ENCODE assay signal across 20 cellular contexts in genomic region chr9:105194234-105194633, GRCh38.
"Had no signal": no experiment of that assay in that cellular context is flagged by ENCODE, and none has a peak within 500 bp of the region (broad histone marks: within the 10 kb centered on the region; RNA-seq: fewer than 3 reads in every experiment).

No MANE protein-coding gene starts in this region.

- H3K27ac ChIP-seq: body of pancreas, esophagus squamous epithelium, skin epidermis, tibial nerve had no signal

- FAIRE-seq: urothelium cell line had no signal

- H3K36me3 ChIP-seq: esophagus squamous epithelium, tibial nerve had no signal

- H3K9me3 ChIP-seq: body of pancreas, esophagus squamous epithelium, mucosa of descending colon, tibial nerve had no signal

- H3K4me3 Mint-ChIP-seq: activated B cell treated with CpG ODN at 0.5 μM for 24 hours; activated CD8-positive, alpha-beta T cell treated with anti-CD3 and anti-CD28 coated beads for 36 hours; activated naive CD8-positive, alpha-beta T cell treated with anti-CD3 and anti-CD28 coated beads for 36 hours; activated T-helper 17 cell treated with anti-CD3 and anti-CD28 coated beads, Interleukin-2, amount 50 U/mL, for 72 hours; effector memory CD8-positive, alpha-beta T cell; naive B cell; neural crest cell; stimulated activated naive CD8-positive, alpha-beta T cell treated with anti-CD3 and anti-CD28 coated beads, Interleukin-15, Interleukin-2, amounts not matched to agents 100 ng/mL and 50 ng/mL, for 24 hours had no signal

- H3K4me3 ChIP-seq: body of pancreas, esophagus squamous epithelium, mucosa of descending colon, skin epidermis, tibial nerve had no signal

- H3K36me3 Mint-ChIP-seq: activated naive CD8-positive, alpha-beta T cell treated with anti-CD3 and anti-CD28 coated beads for 36 hours; naive B cell had no signal

- H3K4me1 Mint-ChIP-seq: activated B cell treated with CpG ODN at 0.5 μM for 24 hours; activated naive CD8-positive, alpha-beta T cell treated with anti-CD3 and anti-CD28 coated beads for 36 hours; activated T-helper 17 cell treated with anti-CD3 and anti-CD28 coated beads, Interleukin-2, amount 50 U/mL, for 72 hours; naive B cell; neural crest cell had no signal

- H3K27me3 ChIP-seq: body of pancreas, esophagus squamous epithelium, tibial nerve had no signal

- H3K27ac Mint-ChIP-seq: activated B cell treated with CpG ODN at 0.5 μM for 24 hours; activated CD8-positive, alpha-beta T cell treated with anti-CD3 and anti-CD28 coated beads for 36 hours; activated naive CD8-positive, alpha-beta T cell treated with anti-CD3 and anti-CD28 coated beads for 36 hours; activated T-helper 17 cell treated with anti-CD3 and anti-CD28 coated beads, Interleukin-2, amount 50 U/mL, for 72 hours; effector memory CD8-positive, alpha-beta T cell; naive B cell; progenitor cell of endocrine pancreas; stimulated activated naive CD8-positive, alpha-beta T cell treated with anti-CD3 and anti-CD28 coated beads, Interleukin-15, Interleukin-2, amounts not matched to agents 100 ng/mL and 50 ng/mL, for 24 hours had no signal

- H3K4me1 ChIP-seq: body of pancreas, esophagus squamous epithelium had no signal

- H3K27me3 Mint-ChIP-seq: activated B cell treated with CpG ODN at 0.5 μM for 24 hours; progenitor cell of endocrine pancreas; stimulated activated naive CD8-positive, alpha-beta T cell treated with anti-CD3 and anti-CD28 coated beads, Interleukin-15, Interleukin-2, amounts not matched to agents 100 ng/mL and 50 ng/mL, for 24 hours had no signal

- DNase-seq: activated B cell treated with CpG ODN at 0.5 μM for 24 hours; activated CD4-positive, alpha-beta T cell treated with anti-CD3 and anti-CD28 coated beads for 4 hours; activated CD8-positive, alpha-beta T cell treated with anti-CD3 and anti-CD28 coated beads for 36 hours; activated naive CD4-positive, alpha-beta T cell; activated naive CD8-positive, alpha-beta T cell treated with anti-CD3 and anti-CD28 coated beads for 36 hours; activated T-cell treated with anti-CD3 and anti-CD28 coated beads, Interleukin-2, amount 50 U/mL, for 1 hour; body of pancreas; effector memory CD8-positive, alpha-beta T cell; esophagus squamous epithelium; left cardiac atrium; mesenchymal stem cell; mucosa of descending colon; naive B cell had no signal

- H3K9me3 Mint-ChIP-seq: activated B cell treated with CpG ODN at 0.5 μM for 24 hours; activated CD8-positive, alpha-beta T cell treated with anti-CD3 and anti-CD28 coated beads for 36 hours; activated naive CD8-positive, alpha-beta T cell treated with anti-CD3 and anti-CD28 coated beads for 36 hours; activated T-helper 17 cell treated with anti-CD3 and anti-CD28 coated beads, Interleukin-2, amount 50 U/mL, for 72 hours; effector memory CD8-positive, alpha-beta T cell; naive B cell; neural crest cell; stimulated activated naive CD8-positive, alpha-beta T cell treated with anti-CD3 and anti-CD28 coated beads, Interleukin-15, Interleukin-2, amounts not matched to agents 100 ng/mL and 50 ng/mL, for 24 hours had no signal
